Comparison of ENCODE assay signal across 8 cellular contexts in genomic region chr17:7014261-7014994, GRCh38. TPM values are rescaled to one million over a fixed set of nuclear protein-coding genes. Genes with fewer than 3 reads are reported as not detected.
DNase-seq lines count a peak whose midpoint lies in the region; ATAC-seq and TF ChIP-seq lines count a peak whose summit lies in the region.

No MANE protein-coding gene starts in this region.

- peaks cover 34% of the 10 kb centered on the region for H3K79me2 ChIP-seq in OCI-LY7 (ENCODE audit: insufficient read depth, low read depth, low read length)

- peaks cover 25% of the 10 kb centered on the region for H3K4me1 ChIP-seq in OCI-LY7 (ENCODE audit: insufficient read depth, low read length, poor library complexity, severe bottlenecking)
- H3K4me1 ChIP-seq in muscle layer of colon (ENCODE audit: insufficient read depth, low read length), result peaks cover 61% of the 10 kb centered on the region

- H4K20me1 ChIP-seq in OCI-LY7 (ENCODE audit: insufficient read depth, low read length), result no peaks in the 10 kb centered on the region

- intact Hi-C loops in OCI-LY7 (cut with micrococcal nuclease; ENCODE audit: unreplicated experiment), result loop anchor here (2.0 to 5.0 kb wide), 2 partner anchors 20 to 157 kb away; no protein-coding TSS in a partner anchor

- no TSS peak for BruUV-seq in OCI-LY7 (replicated peaks; lab: Mats Ljungman, UMichigan)

- H3K27ac ChIP-seq in OCI-LY7 (ENCODE audit: low read depth, low read length, poor library complexity, severe bottlenecking) (peak overlapping the region; percentile 90), muscle layer of colon (ENCODE audit: low read depth, low read length) (peak overlapping the region; percentile 99)

- H3K36me3 ChIP-seq in OCI-LY7 (ENCODE audit: insufficient read depth, low read length) (peaks cover 27% of the 10 kb centered on the region), muscle layer of colon (ENCODE audit: insufficient read depth, low read length) (peaks cover 19% of the 10 kb centered on the region)

- H3K9me3 ChIP-seq in OCI-LY7 (ENCODE audit: low read length) (no peaks in the 10 kb centered on the region), muscle layer of colon (ENCODE audit: low read length) (no peaks in the 10 kb centered on the region)

- H3K27me3 ChIP-seq in muscle layer of colon (ENCODE audit: control insufficient read depth in 1 of 2, insufficient read depth in 2 of 2, low read length in 2 of 2), result no peaks in the 10 kb centered on the region

- POLR2A ChIA-PET in OCI-LY7 (lab: Charles Lee), result no interaction called here

- H3K9ac ChIP-seq in muscle layer of colon (ENCODE audit: low read length), result peak overlapping the region; percentile 98

- no peak overlapping the region; the same call in 1 of the 2 replicates for H2AFZ ChIP-seq in OCI-LY7 (ENCODE audit: low read length)

- peak; percentile 71 for ATAC-seq in GM21528 (IDR thresholded peaks at IDR 0.05; ENCODE audit: low FRiP score, unreplicated experiment)

- CTCF ChIA-PET in OCI-LY7 (lab: Charles Lee; ENCODE audit: unreplicated experiment), result no interaction called here

- TF ChIP-seq CTCF in OCI-LY7 (conservative IDR thresholded peaks at IDR 0.05; ENCODE audit: low read length) (peak; percentile 62), epithelial cell of proximal tubule (conservative IDR thresholded peaks at IDR 0.05; ENCODE audit: low read depth, low read length) (peak; percentile 48)

- no peaks in the 10 kb centered on the region for H3K9me2 ChIP-seq in OCI-LY7 (ENCODE audit: insufficient read depth, low read length)

- H3K4me3 ChIP-seq in OCI-LY7 (ENCODE audit: low read depth, low read length, poor library complexity, severe bottlenecking) (peak overlapping the region; percentile 82), epithelial cell of proximal tubule (ENCODE audit: low read depth, low read length) (peak overlapping the region; percentile 95), muscle layer of colon (ENCODE audit: low read depth in 1 of 2, low read length in 2 of 2) (peak overlapping the region; percentile 95 to 100)

- DNase-seq in DMS53 (lab: John Stamatoyannopoulos, UW) (peak; percentile 100), HuH-7.5 (ENCODE audit: low spot score) (peak; percentile 87), OCI-LY7 (ENCODE audit: low spot score) (peak; percentile 98), activated T-cell treated with anti-CD3 and anti-CD28 coated beads for 48 hours (ENCODE audit: low read depth) (peak; percentile 98), epithelial cell of proximal tubule (ENCODE audit: low read depth) (no peak)
- peak; percentile 92 to 94 for DNase-seq in stimulated activated CD8-positive, alpha-beta memory T cell treated with anti-CD3 and anti-CD28 coated beads, Interleukin-7, amount 100 ng/mL, for 1 hour (ENCODE audit: low read depth in 2 of 2)

- H3K4me2 ChIP-seq in OCI-LY7 (ENCODE audit: low read length), result peak overlapping the region; percentile 99

RNA-seq across cellular contexts. Expression of gene RNASEK, which starts 2.0 kb away (rescaled TPM):
- 110 and 145 TPM in 2 replicates for total RNA-seq in OCI-LY7 (2014; rRNA removed; shearing (Covaris generic))
- total RNA-seq in OCI-LY7 (2022), result 126 and 139 TPM in 2 replicates
- total RNA-seq in epithelial cell of proximal tubule, result 180 and 275 TPM in 2 replicates

RNA-seq across cellular contexts. Expression of gene BCL6B, which starts 8.4 kb away (rescaled TPM):
- total RNA-seq in OCI-LY7 (2014; rRNA removed; shearing (Covaris generic)), result not detected in 2 replicates
- not detected in 2 replicates for total RNA-seq in OCI-LY7 (2022)
- total RNA-seq in epithelial cell of proximal tubule, result under 0.01 TPM in 1 of 2 replicates, not detected in the other

RNA-seq across cellular contexts. Expression of gene ALOX12, which starts 18.6 kb away (rescaled TPM):
- not detected in 2 replicates for total RNA-seq in OCI-LY7 (2014; rRNA removed; shearing (Covaris generic))
- total RNA-seq in OCI-LY7 (2022) (not detected in 2 replicates), epithelial cell of proximal tubule (0.98 and 1.0 TPM in 2 replicates)

RNA-seq across cellular contexts. Expression of gene SLC16A13, which starts 21.4 kb away (rescaled TPM):
- total RNA-seq in OCI-LY7 (2014; rRNA removed; shearing (Covaris generic)), result 0.77 and 2.8 TPM in 2 replicates
- 18.3 and 22.5 TPM in 2 replicates for total RNA-seq in OCI-LY7 (2022)
- 3.1 and 4.1 TPM in 2 replicates for total RNA-seq in epithelial cell of proximal tubule

RNA-seq across cellular contexts. Expression of gene SLC16A11, which starts 29.5 kb away (rescaled TPM):
- not detected in 2 replicates for total RNA-seq in OCI-LY7 (2014; rRNA removed; shearing (Covaris generic))
- total RNA-seq in OCI-LY7 (2022) (not detected in 2 replicates), epithelial cell of proximal tubule (not detected in 2 replicates)
